8 cellular contexts compared by ENCODE assay signal in the genomic region with DNA sequence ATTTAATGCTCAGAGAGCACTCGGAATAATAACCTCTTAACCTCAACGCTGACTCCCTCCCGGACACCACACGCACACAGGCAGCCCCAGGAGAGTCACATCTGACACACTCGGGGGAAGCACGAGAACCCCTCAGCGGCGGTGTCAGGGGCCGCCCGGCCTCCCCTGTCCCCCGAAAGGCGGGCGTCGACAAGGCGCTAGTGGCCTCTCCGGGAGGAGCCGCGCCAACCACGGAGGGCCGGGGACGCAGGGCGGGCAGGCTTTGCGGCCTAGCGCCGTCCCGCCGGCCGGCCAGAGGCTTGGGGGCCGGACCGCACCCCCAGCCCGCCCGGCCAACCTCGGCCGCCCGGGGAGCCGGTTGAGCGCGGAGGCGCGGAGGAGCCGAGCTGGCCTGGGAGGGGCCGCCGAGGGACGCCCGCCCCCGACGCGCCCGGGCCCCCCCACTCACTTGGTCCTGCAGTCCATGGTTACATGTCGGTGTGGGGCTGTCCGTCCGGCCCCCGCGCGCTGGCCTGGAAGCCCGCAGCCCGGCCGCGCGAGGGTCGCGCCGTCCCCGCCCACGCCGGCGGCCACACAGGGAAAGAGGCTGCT. TPM values are rescaled to one million over a fixed set of nuclear protein-coding genes. Genes with fewer than 3 reads are reported as not detected.
DNase-seq lines count a peak whose midpoint lies in the region; ATAC-seq and TF ChIP-seq lines count a peak whose summit lies in the region.

No MANE protein-coding gene starts in this region.

- H3K27ac ChIP-seq in HUES6 (ENCODE audit: low read depth, low read length) (no peak overlapping the region), cingulate gyrus (ENCODE audit: low read depth, low read length) (peak overlapping the region; percentile 39), right lobe of liver (peak overlapping the region; percentile 88 to 91 (median 90))

- no peak for TF ChIP-seq POLR2A in right lobe of liver (IDR thresholded peaks at IDR 0.05)

- peaks cover 15% of the 10 kb centered on the region for H3K27me3 ChIP-seq in HUES6 (ENCODE audit: control insufficient read depth, insufficient read depth, low read length)
- H3K27me3 ChIP-seq in right lobe of liver = no peaks in the 10 kb centered on the region

- peak overlapping the region; percentile 68 for H3K4me3 ChIP-seq in HUES6 (ENCODE audit: low read depth, low read length)
- H3K4me3 ChIP-seq in right lobe of liver = peak overlapping the region; percentile 65 to 87 (median 78)

- no peak for TF ChIP-seq CTCF in right lobe of liver (IDR thresholded peaks at IDR 0.05)

- DNase-seq in EH (ENCODE audit: low read depth) = peak; percentile 56
- DNase-seq in activated CD4-positive, CD25-positive, alpha-beta regulatory T cell treated with anti-CD3 and anti-CD28 coated beads, Interleukin-2, amount 50 U/mL, for 72 hours = peak; percentile 70
- peak; percentile 67 to 77 (median 72) for DNase-seq in right lobe of liver
- peak; percentile 20 for DNase-seq in stimulated activated CD8-positive, alpha-beta memory T cell treated with anti-CD3 and anti-CD28 coated beads, Interleukin-12 subunit alpha, Interleukin-12 subunit beta, amount 100 ng/mL, for 1 hour (ENCODE audit: low read depth)
- DNase-seq in cortex of kidney (lab: John Stamatoyannopoulos, UW) = no peak

- peak overlapping the region; percentile 47 for H3K9ac ChIP-seq in HUES6 (ENCODE audit: low read length)

- ATAC-seq in GM21515 (IDR thresholded peaks at IDR 0.05; ENCODE audit: unreplicated experiment) (peak; percentile 36), right lobe of liver (peak; percentile 62 to 84 (median 76))

- H3K36me3 ChIP-seq in HUES6 (ENCODE audit: control insufficient read depth, insufficient read depth, low read length) = no peaks in the 10 kb centered on the region
- no peaks in the 10 kb centered on the region for H3K36me3 ChIP-seq in right lobe of liver

- H3K4me1 ChIP-seq in HUES6 (ENCODE audit: control insufficient read depth, insufficient read depth, low read length) = peaks cover 8% of the 10 kb centered on the region
- peaks cover 0 to 18% (median 9%) of the 10 kb centered on the region in 4 donors for H3K4me1 ChIP-seq in right lobe of liver

- H3K9me3 ChIP-seq in HUES6 (ENCODE audit: control insufficient read depth, insufficient read depth, low read depth, low read length) (no peaks in the 10 kb centered on the region), right lobe of liver (no peaks in the 10 kb centered on the region)

- whole genome bisulfite sequencing in right lobe of liver (ENCODE audit: insufficient coverage, low coverage, low lambda C conversion rate, missing lambda C conversion rate) = 0% methylated on average over 13 of the region's 67 CpGs

- intact Hi-C loops in right lobe of liver (cut with DNase I) = no loop called here

RNA-seq across cellular contexts. Expression of a gene that starts 0.5 kb away (rescaled TPM):
- total RNA-seq in right lobe of liver = 1 to 10 TPM; 6.4 to 8.9 (median 7.3) TPM
